15 cellular contexts compared by ENCODE assay signal in genomic region chr13:77537302-77537919, GRCh38. TPM values are rescaled to one million over a fixed set of nuclear protein-coding genes. Genes with fewer than 3 reads are reported as not detected.
"Had no signal": no experiment of that assay in that cellular context is flagged by ENCODE, and none has a peak within 500 bp of the region (broad histone marks: within the 10 kb centered on the region; RNA-seq: fewer than 3 reads in every experiment).

No MANE protein-coding gene starts in this region.

- DNase-seq: activated naive CD4-positive, alpha-beta T cell treated with anti-CD3 and anti-CD28 coated beads, Interleukin-2, amount 50 U/mL, for 16 hours; adrenal gland; body of pancreas; cortex of kidney; effector CD8-positive, alpha-beta T cell; mesenchymal stem cell; nephron progenitor cell; sigmoid colon; stimulated activated CD4-positive, alpha-beta T cell treated with anti-CD3 and anti-CD28 coated beads, Interleukin-4, amount 100 ng/mL, for 1 hour; stimulated activated CD8-positive, alpha-beta memory T cell treated with anti-CD3 and anti-CD28 coated beads, Interleukin-4, amount 100 ng/mL, for 48 hours; uterus had no signal

- H3K27me3 ChIP-seq: body of pancreas, sigmoid colon had no signal

- H3K4me1 ChIP-seq: adrenal gland, body of pancreas, sigmoid colon, uterus had no signal

- H3K9me3 Mint-ChIP-seq: activated T-helper 2 cell treated with anti-CD3 and anti-CD28 coated beads, Interferon-gamma antibody, Interleukin-2, Interleukin-4, amounts not matched to agents 10 μg/mL and 5 μg/mL and 100 μg/mL, durations not matched to agents 14 hours and 24 hours and 36 hours; central memory CD8-positive, alpha-beta T cell; nephron progenitor cell; stimulated activated naive CD8-positive, alpha-beta T cell treated with anti-CD3 and anti-CD28 coated beads, Interleukin-15, Interleukin-2, amounts not matched to agents 100 ng/mL and 50 ng/mL, for 24 hours; T-helper 2 cell treated with Interferon-gamma antibody and Interleukin-4, amounts not matched to agents 5 μg/mL and 100 μg/mL, for 36 hours had no signal

- H3K4me3 Mint-ChIP-seq: central memory CD8-positive, alpha-beta T cell; nephron progenitor cell; stimulated activated naive CD8-positive, alpha-beta T cell treated with anti-CD3 and anti-CD28 coated beads, Interleukin-15, Interleukin-2, amounts not matched to agents 100 ng/mL and 50 ng/mL, for 24 hours; T-helper 2 cell treated with Interferon-gamma antibody and Interleukin-4, amounts not matched to agents 5 μg/mL and 100 μg/mL, for 36 hours had no signal

- H3K27ac ChIP-seq: adrenal gland, body of pancreas, sigmoid colon, uterus had no signal

- H3K4me3 ChIP-seq: adrenal gland, body of pancreas, sigmoid colon, uterus had no signal

- H3K4me1 Mint-ChIP-seq: central memory CD8-positive, alpha-beta T cell had no signal

- H3K36me3 ChIP-seq: adrenal gland, sigmoid colon, uterus had no signal

- ATAC-seq: body of pancreas had no signal

- H3K27ac Mint-ChIP-seq: activated T-helper 2 cell treated with anti-CD3 and anti-CD28 coated beads, Interferon-gamma antibody, Interleukin-2, Interleukin-4, amounts not matched to agents 10 μg/mL and 5 μg/mL and 100 μg/mL, durations not matched to agents 14 hours and 24 hours and 36 hours; nephron progenitor cell; stimulated activated naive CD8-positive, alpha-beta T cell treated with anti-CD3 and anti-CD28 coated beads, Interleukin-15, Interleukin-2, amounts not matched to agents 100 ng/mL and 50 ng/mL, for 24 hours; T-helper 2 cell treated with Interferon-gamma antibody and Interleukin-4, amounts not matched to agents 5 μg/mL and 100 μg/mL, for 36 hours had no signal

- H3K9me3 ChIP-seq: adrenal gland, body of pancreas, sigmoid colon, uterus had no signal

RNA-seq across cellular contexts. Expression of gene SCEL, which starts 1.9 kb away (rescaled TPM):
- total RNA-seq: activated T-helper 2 cell treated with anti-CD3 and anti-CD28 coated beads, Interferon-gamma antibody, Interleukin-2, Interleukin-4, amounts not matched to agents 10 μg/mL and 5 μg/mL and 100 μg/mL, durations not matched to agents 14 hours and 24 hours and 36 hours; body of pancreas; sigmoid colon had no signal
